ENCODE assay signal across 28 cellular contexts in genomic region chr3:111947179-111947727, GRCh38. TPM values are rescaled to one million over a fixed set of nuclear protein-coding genes. Genes with fewer than 3 reads are reported as not detected.
DNase-seq lines count a peak whose midpoint lies in the region; ATAC-seq and TF ChIP-seq lines count a peak whose summit lies in the region.
"Had no signal": no experiment of that assay in that cellular context is flagged by ENCODE, and none has a peak within 500 bp of the region (broad histone marks: within the 10 kb centered on the region; RNA-seq: fewer than 3 reads in every experiment).

No MANE protein-coding gene starts in this region.

- peak overlapping the region; percentile 15 for H3K4me3 Mint-ChIP-seq in HFFc6
- H3K4me3 Mint-ChIP-seq: CD4-positive, CD25-positive, alpha-beta regulatory T cell; dendritic cell treated with granulocyte-macrophage colony-stimulating factor and Interleukin-4, amounts not matched to agents 40 ng/mL and 50 ng/mL, for 4 days; nephron had no signal

- DNase-seq in AG08395 (ENCODE audit: low spot score) (peak; percentile 23), HFFc6 (peak; percentile 75), choroid plexus epithelial cell (ENCODE audit: low read depth) (peak; percentile 73), kidney glomerular epithelial cell (lab: John Stamatoyannopoulos, UW) (peak; percentile 44), G401 (ENCODE audit: low spot score) (no peak), SKM-1 (lab: John Stamatoyannopoulos, UW; ENCODE audit: unreplicated experiment) (no peak)
- DNase-seq: activated CD4-positive, alpha-beta T cell treated with anti-CD3 and anti-CD28 coated beads, Interleukin-2, amount 50 U/mL, for 4 hours; activated naive CD4-positive, alpha-beta T cell; activated T-cell treated with anti-CD3 and anti-CD28 coated beads for 4 hours; CD4-positive, CD25-positive, alpha-beta regulatory T cell; DMS153; erythroblast; H7; NCI-H2081 treated with DMSO at 0.1 percent for 48 hours; NCI-H524; psoas muscle; SHP77; T-helper 2 cell; thyroid gland; WERI-Rb-1 had no signal

- no peak overlapping the region for H3K4me3 ChIP-seq in choroid plexus epithelial cell (ENCODE audit: low read depth, low read length)
- H3K4me3 ChIP-seq: A549, ascending aorta, K562, psoas muscle, thyroid gland had no signal

- in situ Hi-C loops in G401 (cut with HindIII; ENCODE audit: low sequenced_read_pairs), result no loop called here

- H3K27ac Mint-ChIP-seq in HFFc6, result peak overlapping the region; percentile 82
- H3K27ac Mint-ChIP-seq: dendritic cell treated with granulocyte-macrophage colony-stimulating factor and Interleukin-4, amounts not matched to agents 40 ng/mL and 50 ng/mL, for 4 days had no signal

- no peaks in the 10 kb centered on the region for H3K9me3 Mint-ChIP-seq in HFFc6
- H3K9me3 Mint-ChIP-seq: CD4-positive, CD25-positive, alpha-beta regulatory T cell; dendritic cell treated with granulocyte-macrophage colony-stimulating factor and Interleukin-4, amounts not matched to agents 40 ng/mL and 50 ng/mL, for 4 days; nephron had no signal

- ATAC-seq in GM19455 (IDR thresholded peaks at IDR 0.05; ENCODE audit: unreplicated experiment) (no peak), HG03039 (IDR thresholded peaks at IDR 0.05; ENCODE audit: unreplicated experiment) (no peak)
- ATAC-seq: A549, K562, psoas muscle had no signal

- peaks cover 43% of the 10 kb centered on the region for H3K36me3 Mint-ChIP-seq in HFFc6 (ENCODE audit: low read depth)
- H3K36me3 Mint-ChIP-seq: CD4-positive, CD25-positive, alpha-beta regulatory T cell had no signal

- peaks cover 3% of the 10 kb centered on the region; the same call in 1 of the 2 replicates for H3K27me3 Mint-ChIP-seq in HFFc6 (ENCODE audit: insufficient read depth)
- H3K27me3 Mint-ChIP-seq: dendritic cell treated with granulocyte-macrophage colony-stimulating factor and Interleukin-4, amounts not matched to agents 40 ng/mL and 50 ng/mL, for 4 days had no signal

- H3K4me1 Mint-ChIP-seq in HFFc6 (ENCODE audit: low read depth), result peaks cover 37% of the 10 kb centered on the region
- H3K4me1 Mint-ChIP-seq: CD4-positive, CD25-positive, alpha-beta regulatory T cell had no signal

- TF ChIP-seq CTCF in HFFc6 (IDR thresholded peaks at IDR 0.05) (no peak), choroid plexus epithelial cell (conservative IDR thresholded peaks at IDR 0.05; ENCODE audit: low read depth, low read length) (no peak)

RNA-seq across cellular contexts. Expression of gene ABHD10, which starts 31.6 kb away (rescaled TPM):
- total RNA-seq in HFFc6 (2021; fragmentation: NEBNext Ultra II Directional; extraction: Animal tissue kit (Norgen Biotek cat#: 25700)), result 10 to 100 TPM; 39.5 to 44.5 (median 41.3) TPM
- 26.5 and 39.9 TPM in 2 replicates for total RNA-seq in G401 (2014; rRNA removed; shearing (Covaris generic))

RNA-seq across cellular contexts. Expression of gene TAGLN3, which starts 51.5 kb away (rescaled TPM):
- under 1 TPM in 3 of 6 experiments, not detected in 3; 0.26 to 0.63 (median 0.43) TPM for total RNA-seq in HFFc6 (2021; fragmentation: NEBNext Ultra II Directional; extraction: Animal tissue kit (Norgen Biotek cat#: 25700))
- not detected in 2 replicates for total RNA-seq in G401 (2014; rRNA removed; shearing (Covaris generic))
- total RNA-seq: ascending aorta; CD4-positive, CD25-positive, alpha-beta regulatory T cell; K562; mesenteric fat pad; psoas muscle had no signal

Comparison
In these comparisons a context has a peak if more than half of its experiments do, and no peak if none do; other contexts are left out.
1. DNase-seq: peak in AG08395 (single experiment), HFFc6 (single experiment), choroid plexus epithelial cell (single experiment) and kidney glomerular epithelial cell (single experiment); none in G401 (single experiment) and SKM-1 (single experiment).